ENCODE assay signal across 15 cellular contexts in the genomic region with DNA sequence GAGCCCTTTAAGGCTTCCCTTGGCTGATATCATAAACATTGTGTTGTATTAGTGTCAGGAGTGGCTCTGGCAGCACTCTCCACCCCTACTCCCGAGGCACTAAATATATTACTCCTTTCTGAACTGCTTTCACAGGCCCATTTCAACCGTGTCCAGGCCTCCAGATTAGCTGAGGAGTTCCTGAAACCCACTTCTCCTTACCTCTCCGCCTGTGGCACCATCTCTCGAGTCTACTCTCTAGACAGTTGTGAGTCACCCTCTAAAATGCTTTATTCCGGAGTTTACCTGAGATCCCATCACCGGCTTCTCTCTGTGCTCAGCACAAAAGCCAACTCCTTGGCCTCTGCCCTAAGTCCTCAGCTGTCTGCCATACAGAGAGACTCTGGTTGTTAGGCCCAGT. TPM values are rescaled to one million over a fixed set of nuclear protein-coding genes. Genes with fewer than 3 reads are reported as not detected.
DNase-seq lines count a peak whose midpoint lies in the region; ATAC-seq and TF ChIP-seq lines count a peak whose summit lies in the region.
"Had no signal": no experiment of that assay in that cellular context is flagged by ENCODE, and none has a peak within 500 bp of the region (broad histone marks: within the 10 kb centered on the region; RNA-seq: fewer than 3 reads in every experiment).

No MANE protein-coding gene starts in this region.

- H3K79me2 ChIP-seq in GM23338 (replicated peaks; ENCODE audit: insufficient read depth) = no peaks in the 10 kb centered on the region; the same call in 1 of the 2 replicates

- no peak overlapping the region for H3K4me2 ChIP-seq in GM23338
- H3K4me2 ChIP-seq: SK-N-SH had no signal

- no peak for TF ChIP-seq CTCF in GM23338 (conservative IDR thresholded peaks at IDR 0.05; ENCODE audit: low read depth in 2 of 2)
- no peak for TF ChIP-seq CTCF in coronary artery (IDR thresholded peaks at IDR 0.05)
- TF ChIP-seq CTCF in left lung (IDR thresholded peaks at IDR 0.05) = no peak
- TF ChIP-seq CTCF in stomach (IDR thresholded peaks at IDR 0.05) = no peak

- peaks cover 16% of the 10 kb centered on the region for H3K4me1 Mint-ChIP-seq in GM23338

- TF ChIP-seq POLR2A in stomach (IDR thresholded peaks at IDR 0.05) = no peak

- intact Hi-C loops in left lung (cut with DNase I) = no loop called here
- intact Hi-C loops in stomach (cut with DNase I; ENCODE audit: low total_unique reads) = no loop called here

- no peak overlapping the region for H2AFZ ChIP-seq in GM23338

- TF ChIP-seq EP300 in stomach (IDR thresholded peaks at IDR 0.05) = no peak

- H3F3A ChIP-seq in GM23338 (replicated peaks; ENCODE audit: low read depth) = no peaks in the 10 kb centered on the region

- 71 to 88% (median 82%) methylated on average over 6 of the region's 6 CpGs for WGBS in stomach, 5 donors

- DNase-seq in GM23338 (ENCODE audit: low spot score) (no peak), coronary artery (ENCODE audit: low spot score) (no peak), left lung (peak in 1 of 2 donors; percentile 54), stomach (no peak), amygdala (lab: John Stamatoyannopoulos, UW) (no peak), AG08396 (ENCODE audit: low spot score) (no peak), HAP-1 (ENCODE audit: low spot score in 2 of 2) (no peak), SK-N-DZ (ENCODE audit: low spot score) (no peak)
- DNase-seq: activated CD4-positive, alpha-beta T cell treated with anti-CD3 and anti-CD28 coated beads, Interleukin-2, amount 50 U/mL, for 4 hours; activated T-cell treated with anti-CD3 and anti-CD28 coated beads, Interleukin-2, amount 50 U/mL, for 72 hours; adrenal gland; colonic mucosa; glutamatergic neuron; NCI-H510A; SK-N-SH had no signal

- no peak overlapping the region; the same call in 1 of the 2 replicates for H3K27ac Mint-ChIP-seq in GM23338
- H3K27ac Mint-ChIP-seq: activated T-cell treated with anti-CD3 and anti-CD28 coated beads, Interleukin-2, amount 50 U/mL, for 72 hours had no signal

- H3K27me3 Mint-ChIP-seq in GM23338 (ENCODE audit: insufficient read depth, low read depth, poor library complexity) = peaks cover 5% of the 10 kb centered on the region

- no peak overlapping the region for H3K4me3 ChIP-seq in GM23338
- no peak overlapping the region for H3K4me3 ChIP-seq in coronary artery
- no peak overlapping the region for H3K4me3 ChIP-seq in left lung
- no peak overlapping the region for H3K4me3 ChIP-seq in stomach
- no peak overlapping the region for H3K4me3 ChIP-seq in HAP-1
- H3K4me3 ChIP-seq: adrenal gland, colonic mucosa had no signal

- H3K9me3 Mint-ChIP-seq in GM23338 = no peaks in the 10 kb centered on the region
- H3K9me3 Mint-ChIP-seq: activated T-cell treated with anti-CD3 and anti-CD28 coated beads, Interleukin-2, amount 50 U/mL, for 72 hours had no signal

- H3K9me3 ChIP-seq in left lung (no peaks in the 10 kb centered on the region), stomach (no peaks in the 10 kb centered on the region), HAP-1 (no peaks in the 10 kb centered on the region)
- H3K9me3 ChIP-seq: adrenal gland, colonic mucosa, SK-N-SH had no signal

- ATAC-seq in GM23338 (no peak), left lung (peak; percentile 95)
- ATAC-seq: activated T-cell treated with anti-CD3 and anti-CD28 coated beads, Interleukin-2, amount 50 U/mL, for 72 hours had no signal

- no peaks in the 10 kb centered on the region for H4K20me1 ChIP-seq in GM23338 (replicated peaks; ENCODE audit: insufficient read depth)

- H3K27me3 ChIP-seq in GM23338 (ENCODE audit: insufficient read depth) (no peaks in the 10 kb centered on the region), left lung (no peaks in the 10 kb centered on the region), stomach (no peaks in the 10 kb centered on the region), HAP-1 (ENCODE audit: low read depth) (no peaks in the 10 kb centered on the region)
- H3K27me3 ChIP-seq: adrenal gland, colonic mucosa had no signal

- H3K27ac ChIP-seq in GM23338 (ENCODE audit: low read depth) (peak overlapping the region; percentile 50; the same call in 1 of the 2 replicates), coronary artery (peak overlapping the region; percentile 48 to 63), left lung (peak overlapping the region in 1 of 2 donors; percentile 61), stomach (peak overlapping the region in 4 of 5 donors; percentile 17 to 88 (median 66))
- H3K27ac ChIP-seq: colonic mucosa had no signal

- in situ Hi-C loops in HAP-1 (cut with MboI; ENCODE audit: low sequenced_read_pairs) = no loop called here

- H3K36me3 ChIP-seq in GM23338 (ENCODE audit: insufficient read depth) = peaks cover 18% of the 10 kb centered on the region; the same call in 1 of the 2 replicates
- peaks cover 4 to 99% of the 10 kb centered on the region in 2 donors for H3K36me3 ChIP-seq in left lung
- H3K36me3 ChIP-seq in stomach = peaks cover 33 to 97% (median 93%) of the 10 kb centered on the region in 4 donors
- H3K36me3 ChIP-seq in HAP-1 (replicated peaks) = peaks cover 4% of the 10 kb centered on the region
- H3K36me3 ChIP-seq: colonic mucosa had no signal

- peaks cover 43% of the 10 kb centered on the region for H3K36me3 Mint-ChIP-seq in GM23338 (ENCODE audit: low read depth)

- no peak overlapping the region for H3K4me3 Mint-ChIP-seq in GM23338
- H3K4me3 Mint-ChIP-seq: activated T-cell treated with anti-CD3 and anti-CD28 coated beads, Interleukin-2, amount 50 U/mL, for 72 hours had no signal

- H3K9me2 ChIP-seq in GM23338 (ENCODE audit: insufficient read depth) = no peaks in the 10 kb centered on the region
- H3K9me2 ChIP-seq: SK-N-SH had no signal

- peaks cover 3% of the 10 kb centered on the region; the same call in 1 of the 2 replicates for H3K4me1 ChIP-seq in GM23338 (ENCODE audit: insufficient read depth)
- H3K4me1 ChIP-seq in left lung = peaks cover 3% of the 10 kb centered on the region in 2 donors
- peaks cover 0 to 28% (median under 1%) of the 10 kb centered on the region in 4 donors for H3K4me1 ChIP-seq in stomach
- no peaks in the 10 kb centered on the region for H3K4me1 ChIP-seq in HAP-1
- H3K4me1 ChIP-seq: colonic mucosa had no signal

TF ChIP-seq in GM23338, 12 proteins besides CTCF, POLR2A, EP300 and RAD21:
- TF ChIP-seq ZNF114 (CRISPR knock-in tag; IDR thresholded peaks at IDR 0.05) (no peak), ZNF331 (CRISPR knock-in tag; IDR thresholded peaks at IDR 0.05; ENCODE audit: low read depth) (no peak), JUNB (IDR thresholded peaks at IDR 0.05; ENCODE audit: unreplicated experiment) (no peak), CREB1 (CRISPR knock-in tag; IDR thresholded peaks at IDR 0.05; ENCODE audit: low read depth) (no peak), STAT1 (IDR thresholded peaks at IDR 0.05; ENCODE audit: unreplicated experiment) (no peak)
- TF ChIP-seq, protein P1, sequence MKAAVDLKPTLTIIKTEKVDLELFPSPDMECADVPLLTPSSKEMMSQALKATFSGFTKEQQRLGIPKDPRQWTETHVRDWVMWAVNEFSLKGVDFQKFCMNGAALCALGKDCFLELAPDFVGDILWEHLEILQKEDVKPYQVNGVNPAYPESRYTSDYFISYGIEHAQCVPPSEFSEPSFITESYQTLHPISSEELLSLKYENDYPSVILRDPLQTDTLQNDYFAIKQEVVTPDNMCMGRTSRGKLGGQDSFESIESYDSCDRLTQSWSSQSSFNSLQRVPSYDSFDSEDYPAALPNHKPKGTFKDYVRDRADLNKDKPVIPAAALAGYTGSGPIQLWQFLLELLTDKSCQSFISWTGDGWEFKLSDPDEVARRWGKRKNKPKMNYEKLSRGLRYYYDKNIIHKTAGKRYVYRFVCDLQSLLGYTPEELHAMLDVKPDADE (IDR thresholded peaks at IDR 0.05) = no peak
TF ChIP-seq in GM23338: peak in this region for 0.

RNA-seq across cellular contexts. Expression of a gene that starts 14.4 kb away (rescaled TPM):
- total RNA-seq in GM23338 (2014; rRNA removed; shearing (Covaris generic)) = 14.4 and 14.9 TPM in 2 replicates
- 5.4 and 5.5 TPM in 2 replicates for polyA plus RNA-seq in GM23338 (2016; fragmentation: Nextera tagmentation; extraction: Ambion mirVana)
- total RNA-seq in left lung = 10 to 100 TPM; 12.4 to 17.6 TPM
- total RNA-seq in stomach = 100 to 1,000 TPM in 1 of 5 donors, 10 to 100 TPM in 4; 12.7 to 116 (median 41.4) TPM
- 1 to 10 TPM; 5.5 to 6.9 (median 5.7) TPM for polyA plus RNA-seq in stomach
- 2.0 and 2.6 TPM in 2 replicates for polyA plus RNA-seq in SK-N-DZ (2014; cell fraction: cytosol; rRNA removed)
- polyA plus RNA-seq in SK-N-DZ (2014; cell fraction: nucleus; rRNA removed) = 2.5 and 3.5 TPM in 2 replicates
